ENCODE assay signal across 8 cellular contexts in the genomic region with DNA sequence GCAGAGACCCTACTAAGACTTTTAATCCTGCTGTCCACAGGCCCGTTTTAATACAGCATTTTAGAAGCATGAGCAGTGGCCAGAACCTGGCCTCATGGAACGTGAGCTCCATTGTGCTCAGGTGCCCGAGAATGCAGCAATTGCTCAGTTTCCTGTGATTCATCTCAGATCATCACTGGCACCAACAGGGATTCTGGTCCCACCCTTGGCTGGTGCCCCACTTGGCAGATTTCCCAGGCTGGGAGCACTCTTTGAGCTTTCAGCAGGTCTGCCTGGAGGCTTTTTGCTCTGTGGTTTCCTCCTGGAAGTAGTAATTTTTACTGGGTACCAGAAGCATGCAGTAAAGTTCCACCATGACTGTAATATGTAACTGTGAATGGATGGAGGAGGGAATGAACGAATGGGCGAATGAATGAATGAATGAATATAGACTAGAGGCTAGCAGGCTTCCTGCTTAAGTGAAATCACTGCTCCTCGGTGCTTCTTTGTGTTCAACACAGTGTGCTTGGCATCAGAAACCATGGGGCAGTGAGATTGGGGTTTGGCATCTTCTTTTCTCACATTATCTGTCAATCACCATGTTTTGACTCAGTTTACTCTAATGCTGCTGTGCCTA.
DNase-seq lines count a peak whose midpoint lies in the region; TF ChIP-seq lines count a peak whose summit lies in the region.

No MANE protein-coding gene starts in this region.

- WGBS in spleen, 5 donors = 17 to 36% (median 27%) methylated on average over 3 to 6 of the region's 6 CpGs

- H3K9me3 ChIP-seq in spleen = no peaks in the 10 kb centered on the region

- H3K4me3 Mint-ChIP-seq in activated T-helper 1 cell treated with anti-CD3 and anti-CD28 coated beads, Interleukin-12 subunit alpha, Interleukin-12 subunit beta, Interleukin-2, Interleukin-4 antibody, amounts not matched to agents 30 ng/mL and 10 ng/mL and 1 ng/mL, durations not matched to agents 14 hours and 24 hours and 36 hours = no peak overlapping the region

- TF ChIP-seq POLR2A in spleen (IDR thresholded peaks at IDR 0.05) = no peak

- no peaks in the 10 kb centered on the region for H3K27me3 ChIP-seq in spleen (replicated peaks in 1 of 7)

- H3K27ac ChIP-seq in spleen = no peak overlapping the region

- no peaks in the 10 kb centered on the region for H3K36me3 ChIP-seq in spleen

- peaks cover 5% of the 10 kb centered on the region for H3K4me1 Mint-ChIP-seq in activated T-helper 1 cell treated with anti-CD3 and anti-CD28 coated beads, Interleukin-12 subunit alpha, Interleukin-12 subunit beta, Interleukin-2, Interleukin-4 antibody, amounts not matched to agents 30 ng/mL and 10 ng/mL and 1 ng/mL, durations not matched to agents 14 hours and 24 hours and 36 hours (ENCODE audit: low read depth)

- no peak overlapping the region for H3K27ac Mint-ChIP-seq in activated T-helper 1 cell treated with anti-CD3 and anti-CD28 coated beads, Interleukin-12 subunit alpha, Interleukin-12 subunit beta, Interleukin-2, Interleukin-4 antibody, amounts not matched to agents 30 ng/mL and 10 ng/mL and 1 ng/mL, durations not matched to agents 14 hours and 24 hours and 36 hours

- H3K4me1 ChIP-seq in spleen = peaks cover 0 to 55% (median 17%) of the 10 kb centered on the region in 6 donors

- no peak overlapping the region for H3K4me3 ChIP-seq in spleen

- H3K36me3 Mint-ChIP-seq in activated T-helper 1 cell treated with anti-CD3 and anti-CD28 coated beads, Interleukin-12 subunit alpha, Interleukin-12 subunit beta, Interleukin-2, Interleukin-4 antibody, amounts not matched to agents 30 ng/mL and 10 ng/mL and 1 ng/mL, durations not matched to agents 14 hours and 24 hours and 36 hours (ENCODE audit: low read depth) = no peaks in the 10 kb centered on the region

- no peak for TF ChIP-seq CTCF in spleen (IDR thresholded peaks at IDR 0.05 in 8 of 11, conservative IDR thresholded peaks at IDR 0.05 in 3 of 11)

- intact Hi-C loops in spleen (cut with DNase I; ENCODE audit: low total_unique reads) = no loop called here
- intact Hi-C loops in activated T-helper 1 cell treated with anti-CD3 and anti-CD28 coated beads, Interleukin-12 subunit alpha, Interleukin-12 subunit beta, Interleukin-2, Interleukin-4 antibody, amounts not matched to agents 30 ng/mL and 10 ng/mL and 1 ng/mL, durations not matched to agents 14 hours and 24 hours and 36 hours (cut with micrococcal nuclease) = no loop called here

- DNase-seq in stimulated activated CD4-positive, alpha-beta T cell treated with anti-CD3 and anti-CD28 coated beads, Interleukin-1b, Interleukin-23, amount 100 ng/mL, for 48 hours = peak; percentile 12
- DNase-seq in stimulated activated CD4-positive, alpha-beta T cell treated with anti-CD3 and anti-CD28 coated beads, Interleukin-12 subunit alpha, Interleukin-12 subunit beta, amount 100 ng/mL, for 4 hours = no peak
- DNase-seq in SW 1271 (lab: John Stamatoyannopoulos, UW) (peak; percentile 96), glomerular visceral epithelial cell (ENCODE audit: extremely low spot score) (peak; percentile 96), spleen (peak; percentile 80)
- DNase-seq in activated T-helper 1 cell treated with anti-CD3 and anti-CD28 coated beads, Interleukin-12 subunit alpha, Interleukin-12 subunit beta, Interleukin-2, Interleukin-4 antibody, amounts not matched to agents 30 ng/mL and 10 ng/mL and 1 ng/mL, durations not matched to agents 14 hours and 24 hours and 36 hours (ENCODE audit: low spot score) = no peak
- no peak for DNase-seq in activated CD4-positive, CD25-positive, alpha-beta regulatory T cell treated with anti-CD3 and anti-CD28 coated beads, Interleukin-2, amount 50 U/mL, for 72 hours
- DNase-seq in activated CD4-positive, CD25-positive, alpha-beta regulatory T cell (lab: John Stamatoyannopoulos, UW) = no peak

- no peaks in the 10 kb centered on the region for H3K9me3 Mint-ChIP-seq in activated T-helper 1 cell treated with anti-CD3 and anti-CD28 coated beads, Interleukin-12 subunit alpha, Interleukin-12 subunit beta, Interleukin-2, Interleukin-4 antibody, amounts not matched to agents 30 ng/mL and 10 ng/mL and 1 ng/mL, durations not matched to agents 14 hours and 24 hours and 36 hours

- peaks cover 1% of the 10 kb centered on the region for H3K27me3 Mint-ChIP-seq in activated T-helper 1 cell treated with anti-CD3 and anti-CD28 coated beads, Interleukin-12 subunit alpha, Interleukin-12 subunit beta, Interleukin-2, Interleukin-4 antibody, amounts not matched to agents 30 ng/mL and 10 ng/mL and 1 ng/mL, durations not matched to agents 14 hours and 24 hours and 36 hours (ENCODE audit: insufficient read depth)

Comparison
In these comparisons a context has a peak if more than half of its experiments do, and no peak if none do; other contexts are left out.
1. DNase-seq: peak in stimulated activated CD4-positive, alpha-beta T cell treated with anti-CD3 and anti-CD28 coated beads, Interleukin-1b, Interleukin-23, amount 100 ng/mL, for 48 hours (single experiment), SW 1271 (2 of 2), glomerular visceral epithelial cell (single experiment) and spleen (single experiment); none in stimulated activated CD4-positive, alpha-beta T cell treated with anti-CD3 and anti-CD28 coated beads, Interleukin-12 subunit alpha, Interleukin-12 subunit beta, amount 100 ng/mL, for 4 hours (single experiment), activated T-helper 1 cell treated with anti-CD3 and anti-CD28 coated beads, Interleukin-12 subunit alpha, Interleukin-12 subunit beta, Interleukin-2, Interleukin-4 antibody, amounts not matched to agents 30 ng/mL and 10 ng/mL and 1 ng/mL, durations not matched to agents 14 hours and 24 hours and 36 hours (single experiment), activated CD4-positive, CD25-positive, alpha-beta regulatory T cell treated with anti-CD3 and anti-CD28 coated beads, Interleukin-2, amount 50 U/mL, for 72 hours (single experiment) and activated CD4-positive, CD25-positive, alpha-beta regulatory T cell (0 of 4).